8 cellular contexts compared by ENCODE assay signal in the genomic region with DNA sequence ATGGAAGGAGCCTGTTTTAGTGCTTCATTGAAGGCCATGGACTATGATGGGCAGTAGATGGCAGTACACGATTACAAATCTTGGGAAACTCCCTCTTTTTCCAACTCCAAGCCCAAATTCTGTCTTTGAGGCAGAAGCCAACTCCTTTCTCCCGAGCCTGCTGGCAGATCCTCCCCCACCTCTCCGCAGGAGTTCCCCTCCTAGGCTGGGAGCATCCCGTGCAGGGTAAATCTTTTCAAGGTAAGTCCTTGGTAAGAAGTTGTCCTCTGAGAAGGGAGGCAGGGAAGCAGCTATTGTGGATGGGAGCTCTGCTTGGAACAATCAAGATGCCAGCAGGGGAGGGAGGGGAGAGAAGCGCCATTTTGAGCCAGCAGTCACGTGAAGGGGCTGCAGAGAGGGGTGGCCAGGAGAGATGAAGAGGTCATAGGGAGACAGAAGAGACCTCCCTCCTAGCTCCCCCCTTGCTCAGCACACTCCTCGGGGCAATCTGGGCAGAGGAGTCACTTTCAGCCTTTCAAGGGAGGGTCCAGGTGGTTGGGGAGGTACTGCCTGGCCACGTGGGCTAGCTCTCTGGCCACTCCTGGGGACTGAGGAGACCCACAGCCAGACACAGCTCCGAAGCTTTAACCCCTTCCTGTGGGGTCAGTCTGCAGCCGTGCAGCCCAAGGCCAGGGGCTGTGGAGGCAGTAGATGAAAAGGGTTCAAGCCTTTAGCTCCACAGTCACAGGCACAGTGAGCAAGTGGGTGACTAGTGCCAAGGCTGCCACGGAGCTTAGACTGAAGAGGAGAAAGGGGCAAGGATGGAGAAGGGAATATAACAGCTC. TPM values are rescaled to one million over a fixed set of nuclear protein-coding genes. Genes with fewer than 3 reads are reported as not detected.
DNase-seq lines count a peak whose midpoint lies in the region; ATAC-seq, FAIRE-seq and TF ChIP-seq lines count a peak whose summit lies in the region.

No MANE protein-coding gene starts in this region.

- H2AFZ ChIP-seq in GM12878 (ENCODE audit: control insufficient read depth, low read depth, low read length): peak overlapping the region; percentile 19; the same call in 1 of the 2 replicates
- H2AFZ ChIP-seq in hepatocyte: peak overlapping the region; percentile 70

- H3K27me3 Mint-ChIP-seq in Caco-2 (ENCODE audit: insufficient read depth, unreplicated experiment): no peaks in the 10 kb centered on the region

- H3K79me2 ChIP-seq in GM12878 (ENCODE audit: control insufficient read depth, insufficient read depth, low read length) (no peaks in the 10 kb centered on the region), hepatocyte (no peaks in the 10 kb centered on the region)

- no peak for TF ChIP-seq EP300 in GM12878 (IDR thresholded peaks at IDR 0.05; ENCODE audit: borderline replicate concordance in 1 of 2, control insufficient read depth in 1 of 2, low read depth in 2 of 2, low read length in 2 of 2)

- TF ChIP-seq CTCF in Caco-2 (IDR thresholded peaks at IDR 0.05; ENCODE audit: insufficient read depth in 1 of 2, low read depth in 1 of 2, low read length in 1 of 2, severe bottlenecking in 1 of 2, unreplicated experiment in 1 of 2): peak; percentile 50 to 60
- TF ChIP-seq CTCF in HFF-Myc (IDR thresholded peaks at IDR 0.05; ENCODE audit: low read depth, low read length, missing control alignments): peak; percentile 73
- TF ChIP-seq CTCF in GM12878 (IDR thresholded peaks at IDR 0.05 in 2 of 3, conservative IDR thresholded peaks at IDR 0.05 in 1 of 3; ENCODE audit: control insufficient read depth in 2 of 3, extremely low read depth in 1 of 3, insufficient read depth in 1 of 3, low read depth in 3 of 3, low read length in 3 of 3): peak; percentile 51 to 74 (median 57); a peak in 5 of 6 replicates
- peak; percentile 85 for TF ChIP-seq CTCF in hepatocyte (IDR thresholded peaks at IDR 0.05; ENCODE audit: poor library complexity)

- peaks cover 8% of the 10 kb centered on the region for H3K9me3 Mint-ChIP-seq in Caco-2 (ENCODE audit: unreplicated experiment)

- SMC1A ChIA-PET in GM12878 (lab: Charles Lee; ENCODE audit: uncharacterized antibody, unreplicated experiment): interaction anchor here (0.7 to 2.1 kb wide), 15 partner anchors 9 to 477 kb away, joined by 3 to 13 read pairs (median 5); a partner anchor contains a TSS

- no peak overlapping the region for H3K9ac ChIP-seq in GM12878 (ENCODE audit: control insufficient read depth, insufficient read depth, low read length)

- in situ Hi-C loops in GM12878 (cut with MboI): no loop called here

- peak overlapping the region; percentile 37 for H3K4me3 ChIP-seq in Caco-2 (ENCODE audit: low read depth, low read length)
- H3K4me3 ChIP-seq in HFF-Myc (replicated peaks; ENCODE audit: low read depth, low read length): peak overlapping the region; percentile 62
- H3K4me3 ChIP-seq in GM12878: no peak overlapping the region
- H3K4me3 ChIP-seq in hepatocyte: peak overlapping the region; percentile 23

- ATAC-seq in GM12878 (peak; percentile 84), GM21447 (IDR thresholded peaks at IDR 0.05; ENCODE audit: unreplicated experiment) (no peak), GM21423 (IDR thresholded peaks at IDR 0.05; ENCODE audit: unreplicated experiment) (no peak)

- POLR2A ChIA-PET in Caco-2 (lab: Charles Lee): interaction anchor here (0.5 to 1.4 kb wide), 4 partner anchors 10 to 203 kb away, joined by 3 to 7 read pairs (median 4); a partner anchor contains a TSS
- POLR2A ChIA-PET in GM12878 (lab: Charles Lee): interaction anchor here (0.6 kb wide), 1 partner anchor 43 kb away, joined by 3 read pairs; no protein-coding TSS in a partner anchor

- no peak overlapping the region for H3K27ac ChIP-seq in GM12878 (ENCODE audit: control insufficient read depth, insufficient read depth)
- peak overlapping the region; percentile 86 for H3K27ac ChIP-seq in hepatocyte

- H4K20me1 ChIP-seq in GM12878 (ENCODE audit: control insufficient read depth, insufficient read depth) (no peaks in the 10 kb centered on the region), hepatocyte (ENCODE audit: insufficient read depth, poor library complexity, severe bottlenecking) (no peaks in the 10 kb centered on the region)

- no peak for TF ChIP-seq POLR2A in GM12878 (IDR thresholded peaks at IDR 0.05; ENCODE audit: low read depth, low read length)

- H3K4me2 ChIP-seq in GM12878 (ENCODE audit: control insufficient read depth, insufficient read depth) (peak overlapping the region; percentile 13; the same call in 1 of the 2 replicates), hepatocyte (peak overlapping the region; percentile 84)

- peaks cover 7% of the 10 kb centered on the region for H3K4me1 Mint-ChIP-seq in Caco-2 (ENCODE audit: low read depth, unreplicated experiment)

- H3K9me2 ChIP-seq in hepatocyte (replicated peaks; ENCODE audit: insufficient read depth): no peaks in the 10 kb centered on the region

- RAD21 ChIA-PET in GM12878 (lab: Charles Lee; ENCODE audit: unreplicated experiment): interaction anchor here (0.7 to 2.2 kb wide), 8 partner anchors 9 to 522 kb away, joined by 3 to 16 read pairs (median 10); a partner anchor contains a TSS

- H3K9me3 ChIP-seq in Caco-2 (no peaks in the 10 kb centered on the region), GM12878 (replicated peaks; ENCODE audit: control insufficient read depth, insufficient read depth, low read length) (no peaks in the 10 kb centered on the region), hepatocyte (ENCODE audit: low read depth) (no peaks in the 10 kb centered on the region)

- CTCF ChIA-PET in Caco-2 (lab: Charles Lee): interaction anchor here (0.6 to 2.0 kb wide), 14 partner anchors 9 to 786 kb away, joined by 3 to 16 read pairs (median 5); a partner anchor contains a TSS
- CTCF ChIA-PET in GM12878 (lab: Yijun Ruan, JAX): interaction anchor here (0.5 to 3.2 kb wide), 28 partner anchors 8 to 1075 kb away, joined by 3 to 37 read pairs (median 4); a partner anchor contains a TSS

- no peaks in the 10 kb centered on the region for H3K36me3 ChIP-seq in Caco-2 (ENCODE audit: control insufficient read depth, insufficient read depth, low read length)
- H3K36me3 ChIP-seq in GM12878 (ENCODE audit: control insufficient read depth in 2 of 2, insufficient read depth in 2 of 2, low read length in 1 of 2): no peaks in the 10 kb centered on the region
- no peaks in the 10 kb centered on the region for H3K36me3 ChIP-seq in hepatocyte (replicated peaks; ENCODE audit: insufficient read depth, low read depth)

- H3K27ac Mint-ChIP-seq in Caco-2 (ENCODE audit: unreplicated experiment): peak overlapping the region; percentile 96

- WGBS in GM12878 (ENCODE audit: insufficient coverage, insufficient replicate concordance, low lambda C conversion rate, missing lambda C conversion rate): 19% methylated on average over 11 of the region's 11 CpGs
- WGBS in hepatocyte (ENCODE audit: low lambda C conversion rate, missing lambda C conversion rate): 5% methylated on average over 11 of the region's 11 CpGs

- no peak for FAIRE-seq in GM12878 (lab: Jason Lieb, UNC)

- TSS peak; percentile 46 for BruUV-seq in Caco-2 (replicated peaks; lab: Mats Ljungman, UMichigan)
- BruUV-seq in GM12878 (replicated peaks; lab: Mats Ljungman, UMichigan): no TSS peak

- intact Hi-C loops in Caco-2 (cut with micrococcal nuclease; ENCODE audit: unreplicated experiment): loop anchor here (1.0 to 2.0 kb wide), 10 partner anchors 34 to 522 kb away; a partner anchor contains a TSS
- intact Hi-C loops in GM12878 (cut with micrococcal nuclease; ENCODE audit: unreplicated experiment): loop anchor here (1.0 to 5.0 kb wide), 6 partner anchors 171 to 523 kb away; no protein-coding TSS in a partner anchor

- H3K4me3 Mint-ChIP-seq in Caco-2 (ENCODE audit: unreplicated experiment): peak overlapping the region; percentile 97

- H3K27me3 ChIP-seq in Caco-2 (replicated peaks; ENCODE audit: control insufficient read depth, insufficient read depth, low read length) (no peaks in the 10 kb centered on the region), GM12878 (replicated peaks in 1 of 2; ENCODE audit: control insufficient read depth in 2 of 2, insufficient read depth in 2 of 2, low read length in 1 of 2) (no peaks in the 10 kb centered on the region), hepatocyte (no peaks in the 10 kb centered on the region)

- no peaks in the 10 kb centered on the region for H3K36me3 Mint-ChIP-seq in Caco-2 (ENCODE audit: insufficient read depth, unreplicated experiment)

- DNase-seq in Caco-2 (peak; percentile 81 to 82), HFF-Myc (ENCODE audit: extremely low read depth, low read depth) (peak; percentile 86), NCI-H510A treated with DMSO at 0.1 percent for 48 hours (lab: John Stamatoyannopoulos, UW) (peak; percentile 51), GM12878 (ENCODE audit: low read depth, low spot score) (no peak), hepatocyte (ENCODE audit: low spot score) (peak; percentile 86), putamen (ENCODE audit: low spot score) (peak; percentile 91)

- H3K4me1 ChIP-seq in Caco-2: no peaks in the 10 kb centered on the region
- H3K4me1 ChIP-seq in GM12878 (ENCODE audit: control insufficient read depth, insufficient read depth, low read length): no peaks in the 10 kb centered on the region
- peaks cover 11% of the 10 kb centered on the region for H3K4me1 ChIP-seq in hepatocyte (ENCODE audit: insufficient read depth)

- TF ChIP-seq RAD21 in GM12878 (IDR thresholded peaks at IDR 0.05; ENCODE audit: insufficient read depth, low read depth, low read length): peak; percentile 79

RNA-seq across cellular contexts. Expression of a gene that starts 9.6 kb away (rescaled TPM):
- total RNA-seq in Caco-2 (2022): 7.3 and 12.3 TPM in 2 replicates
- total RNA-seq in GM12878 (2013; cell fraction: nucleolus; rRNA removed): 0.88 and 1.2 TPM in 2 replicates
- 0.06 and 0.49 TPM in 2 replicates for total RNA-seq in GM12878 (2014; rRNA removed)
- 0.13 and 0.18 TPM in 2 replicates for total RNA-seq in GM12878 (2014; rRNA removed; fragmentation: Illumina TruSeq; extraction: Trizol)
- total RNA-seq in GM12878 (2021): 0.64 and 0.67 TPM in 2 replicates
- polyA plus RNA-seq in GM12878 (2011; ENCODE audit: low read depth): not detected
- polyA plus RNA-seq in GM12878 (2011; rRNA removed): 0.04 and 0.20 TPM in 2 replicates
- not detected in 2 replicates for polyA plus RNA-seq in GM12878 (2011; cell fraction: cytosol; rRNA removed)
- polyA plus RNA-seq in GM12878 (2011; cell fraction: nucleus; rRNA removed): 0.45 TPM in 1 of 2 replicates, not detected in the other
- polyA plus RNA-seq in GM12878 (2012): 0.08 and 0.36 TPM in 2 replicates
- polyA plus RNA-seq in GM12878 (2014; fragmentation: Illumina TruSeq; extraction: Trizol): 0.21 and 0.32 TPM in 2 replicates
- under 1 TPM; 0.26 to 0.43 TPM for polyA plus RNA-seq in GM12878 (2014; fragmentation: Nextera tagmentation; extraction: Ambion mirVana)
- polyA plus RNA-seq in GM12878 (2014; rRNA removed): 0.28 and 1.1 TPM in 2 replicates
- polyA plus RNA-seq in GM12878 (2016; fragmentation: Nextera tagmentation; extraction: Ambion mirVana): under 1 TPM; 0.11 to 0.27 TPM
- 0.41 TPM in 1 of 2 replicates, not detected in the other for polyA minus RNA-seq in GM12878 (2011; rRNA and poly(A)+ RNA removed)
- not detected in 2 replicates for polyA minus RNA-seq in GM12878 (2011; cell fraction: cytosol; rRNA and poly(A)+ RNA removed)
- polyA minus RNA-seq in GM12878 (2011; cell fraction: nucleus; rRNA and poly(A)+ RNA removed): not detected in 2 replicates
- total RNA-seq in hepatocyte: 20.5 and 33.6 TPM in 2 replicates
- polyA plus RNA-seq in hepatocyte: 4.5 and 6.8 TPM in 2 replicates

RNA-seq across cellular contexts. Expression of a gene that starts 51.5 kb away (rescaled TPM):
- total RNA-seq in Caco-2 (2022) (not detected in 2 replicates), GM12878 (2014; rRNA removed) (not detected in 2 replicates), GM12878 (2014; rRNA removed; fragmentation: Illumina TruSeq; extraction: Trizol) (not detected in 2 replicates), GM12878 (2021) (not detected in 2 replicates), hepatocyte (1.4 and 10.5 TPM in 2 replicates)
- not detected in 2 replicates for total RNA-seq in GM12878 (2013; cell fraction: nucleolus; rRNA removed)
- polyA plus RNA-seq in GM12878 (2011; ENCODE audit: low read depth): not detected
- polyA plus RNA-seq in GM12878 (2011; rRNA removed) (not detected in 2 replicates), GM12878 (2014; fragmentation: Illumina TruSeq; extraction: Trizol) (not detected in 2 replicates), GM12878 (2014; fragmentation: Nextera tagmentation; extraction: Ambion mirVana) (not detected), GM12878 (2014; rRNA removed) (not detected in 2 replicates), GM12878 (2016; fragmentation: Nextera tagmentation; extraction: Ambion mirVana) (not detected), hepatocyte (1.1 and 1.4 TPM in 2 replicates)
- not detected in 2 replicates for polyA plus RNA-seq in GM12878 (2011; cell fraction: cytosol; rRNA removed)
- not detected in 2 replicates for polyA plus RNA-seq in GM12878 (2011; cell fraction: nucleus; rRNA removed)
- not detected in 2 replicates for polyA plus RNA-seq in GM12878 (2012)
- not detected in 2 replicates for polyA minus RNA-seq in GM12878 (2011; rRNA and poly(A)+ RNA removed)
- polyA minus RNA-seq in GM12878 (2011; cell fraction: cytosol; rRNA and poly(A)+ RNA removed): not detected in 2 replicates
- not detected in 2 replicates for polyA minus RNA-seq in GM12878 (2011; cell fraction: nucleus; rRNA and poly(A)+ RNA removed)
